28 cellular contexts compared by ENCODE assay signal in genomic region chr1:187481581-187482148, GRCh38.
"Had no signal": no experiment of that assay in that cellular context is flagged by ENCODE, and none has a peak within 500 bp of the region (broad histone marks: within the 10 kb centered on the region; RNA-seq: fewer than 3 reads in every experiment).

No MANE protein-coding gene starts in this region.

- H3K4me3 ChIP-seq: esophagus squamous epithelium, gastrocnemius medialis, pancreas, psoas muscle, thoracic aorta had no signal

- H3K9me3 ChIP-seq: esophagus squamous epithelium, gastrocnemius medialis, pancreas, psoas muscle, thoracic aorta had no signal

- H3K36me3 ChIP-seq: esophagus squamous epithelium, gastrocnemius medialis, pancreas, thoracic aorta had no signal

- DNase-seq: activated CD4-positive, alpha-beta T cell treated with anti-CD3 and anti-CD28 coated beads for 1 hour; activated CD4-positive, alpha-beta T cell treated with anti-CD3 and anti-CD28 coated beads, Interleukin-2, amount 10 ng/mL, durations not matched to agents 7 days and 5 days; activated CD8-positive, alpha-beta T cell treated with anti-CD3 and anti-CD28 coated beads for 36 hours; activated naive CD8-positive, alpha-beta T cell treated with anti-CD3 and anti-CD28 coated beads, Interleukin-2, amount 50 U/mL, for 24 hours; activated T-cell treated with anti-CD3 and anti-CD28 coated beads, Interleukin-2, amount 50 U/mL, for 4 hours; dermis blood vessel endothelial cell; effector CD4-positive, alpha-beta T cell; esophagus squamous epithelium; gastrocnemius medialis; hippocampal formation; left cardiac atrium; mammary epithelial cell; naive thymus-derived CD8-positive, alpha-beta T cell; nucleus accumbens; pancreas; psoas muscle; right cardiac atrium; stimulated activated CD4-positive, alpha-beta T cell treated with anti-CD3 and anti-CD28 coated beads, Interleukin-2, amount 100 ng/mL, for 48 hours; stimulated activated naive CD8-positive, alpha-beta T cell treated with anti-CD3 and anti-CD28 coated beads, Interleukin-15, Interleukin-2, amounts not matched to agents 100 U/mL and 50 U/mL, for 24 hours; T-helper 2 cell; trophoblast cell had no signal

- H3K27me3 ChIP-seq: esophagus squamous epithelium, gastrocnemius medialis, pancreas had no signal

- H3K27ac ChIP-seq: epithelial cell of prostate, esophagus squamous epithelium, gastrocnemius medialis, pancreas, psoas muscle, thoracic aorta had no signal

- FAIRE-seq: bronchial epithelial cell, colon, keratinocyte, pancreas, urothelium cell line had no signal

- ATAC-seq: activated CD8-positive, alpha-beta T cell treated with anti-CD3 and anti-CD28 coated beads for 36 hours; activated naive CD8-positive, alpha-beta T cell treated with anti-CD3 and anti-CD28 coated beads, Interleukin-2, amount 50 U/mL, for 24 hours; activated T-cell treated with anti-CD3 and anti-CD28 coated beads, Interleukin-2, amount 50 U/mL, for 4 hours; activated T-helper 17 cell treated with anti-CD3 and anti-CD28 coated beads, Interleukin-2, amount 50 U/mL, for 72 hours; gastrocnemius medialis; left cardiac atrium; naive thymus-derived CD8-positive, alpha-beta T cell; pancreas; psoas muscle; stimulated activated naive CD8-positive, alpha-beta T cell treated with anti-CD3 and anti-CD28 coated beads, Interleukin-15, Interleukin-2, amounts not matched to agents 100 U/mL and 50 U/mL, for 24 hours had no signal

- H3K4me1 ChIP-seq: esophagus squamous epithelium, gastrocnemius medialis, pancreas, psoas muscle had no signal
